Comparison of ENCODE assay signal across 8 cellular contexts in the genomic region with DNA sequence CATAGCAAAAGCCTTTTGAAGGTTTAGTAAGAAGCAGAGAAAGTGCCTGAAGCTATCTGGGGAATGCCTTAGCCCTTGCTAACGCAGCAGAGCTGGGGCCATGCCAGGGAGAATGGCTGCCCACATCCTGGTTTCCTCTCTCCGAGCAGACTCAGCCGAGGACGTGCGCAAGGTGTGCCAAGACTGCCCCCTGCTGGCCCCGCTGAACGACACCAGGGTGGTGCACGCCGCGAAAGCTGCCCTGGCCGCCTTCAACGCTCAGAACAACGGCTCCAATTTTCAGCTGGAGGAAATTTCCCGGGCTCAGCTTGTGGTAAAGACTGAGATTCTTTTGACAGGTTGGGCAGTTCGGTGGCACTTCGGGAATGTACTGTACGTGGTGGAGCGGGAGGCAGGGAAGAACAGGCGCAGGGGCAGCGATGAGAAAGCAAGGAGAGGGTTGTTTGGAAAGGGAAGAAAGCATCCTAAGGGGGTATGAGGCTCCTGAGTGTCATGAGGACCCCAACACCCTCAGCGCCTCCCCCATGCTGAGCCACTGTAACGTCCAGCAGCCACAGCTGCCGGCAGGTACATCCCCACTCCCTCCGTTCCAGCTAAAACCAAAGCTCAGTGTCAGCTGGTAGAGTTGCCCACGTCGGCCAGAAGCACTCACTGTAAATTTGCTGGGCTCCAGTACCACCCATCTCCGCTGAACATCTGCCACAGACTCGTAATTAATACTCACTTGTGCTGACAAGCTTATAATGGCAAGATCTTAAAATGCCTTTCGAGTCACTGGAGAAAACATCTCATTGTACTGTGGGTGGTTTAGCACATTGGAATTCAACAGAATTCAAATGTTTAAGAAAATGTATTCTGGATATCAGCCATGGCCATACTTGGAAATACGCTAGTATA. TPM values are rescaled to one million over a fixed set of nuclear protein-coding genes. Genes with fewer than 3 reads are reported as not detected.
DNase-seq lines count a peak whose midpoint lies in the region; ATAC-seq and TF ChIP-seq lines count a peak whose summit lies in the region.

No MANE protein-coding gene starts in this region.

- peaks cover 27% of the 10 kb centered on the region for H3K27me3 Mint-ChIP-seq in activated T-helper 17 cell treated with anti-CD3 and anti-CD28 coated beads, Interleukin-2, amount 50 U/mL, for 72 hours

- H3K27ac Mint-ChIP-seq in activated T-helper 17 cell treated with anti-CD3 and anti-CD28 coated beads, Interleukin-2, amount 50 U/mL, for 72 hours = peak overlapping the region; percentile 36

- H3K36me3 Mint-ChIP-seq in activated T-helper 17 cell treated with anti-CD3 and anti-CD28 coated beads, Interleukin-2, amount 50 U/mL, for 72 hours (ENCODE audit: low read depth) = no peaks in the 10 kb centered on the region

- CTCF ChIA-PET in RWPE1 (lab: Yijun Ruan, JAX) = interaction anchor here (0.6 to 2.2 kb wide), 45 partner anchors 9 to 705 kb away, joined by 3 to 17 read pairs (median 4); a partner anchor contains a TSS

- POLR2A ChIA-PET in RWPE1 (lab: Yijun Ruan, JAX; ENCODE audit: low non-redundant PET) = interaction anchor here (0.6 to 1.5 kb wide), 3 partner anchors 49 to 1031 kb away, joined by 3 to 9 read pairs (median 5); a partner anchor contains a TSS

- peak overlapping the region; percentile 89 for H3K27ac ChIP-seq in RWPE1
- H3K27ac ChIP-seq in neutrophil = no peak overlapping the region
- no peak overlapping the region for H3K27ac ChIP-seq in subcutaneous abdominal adipose tissue (ENCODE audit: low read depth, low read length)

- peaks cover 15% of the 10 kb centered on the region for H3K4me1 Mint-ChIP-seq in activated T-helper 17 cell treated with anti-CD3 and anti-CD28 coated beads, Interleukin-2, amount 50 U/mL, for 72 hours

- TF ChIP-seq CTCF in LNCAP (IDR thresholded peaks at IDR 0.05) = peak; percentile 95
- TF ChIP-seq CTCF in RWPE1 (conservative IDR thresholded peaks at IDR 0.05; ENCODE audit: low read depth) = peak; percentile 93
- peak; percentile 93 for TF ChIP-seq CTCF in fibroblast of the aortic adventitia (IDR thresholded peaks at IDR 0.05; ENCODE audit: insufficient read depth, low read length)
- peak; percentile 80 for TF ChIP-seq CTCF in neutrophil (IDR thresholded peaks at IDR 0.05)

- H3K27me3 ChIP-seq in H7 (ENCODE audit: control insufficient read depth, insufficient read depth, low read length) (peaks cover 5% of the 10 kb centered on the region), neutrophil (peaks cover 65% of the 10 kb centered on the region), subcutaneous abdominal adipose tissue (ENCODE audit: control insufficient read depth in 5 of 5, insufficient read depth in 4 of 5, low read length in 5 of 5) (peaks cover 10 to 37% (median 25%) of the 10 kb centered on the region in 5 donors)

- DNase-seq in ELR (ENCODE audit: low read depth) (peak; percentile 100), H7 (peak; percentile 88), RWPE1 (ENCODE audit: low spot score) (peak; percentile 95), fibroblast of the aortic adventitia (ENCODE audit: low read depth) (peak; percentile 98)

- H3K4me3 ChIP-seq in H7 (ENCODE audit: insufficient read depth, low read depth, low read length) = no peak overlapping the region
- peak overlapping the region; percentile 40 for H3K4me3 ChIP-seq in fibroblast of the aortic adventitia (ENCODE audit: low read depth, low read length)
- peak overlapping the region in 1 of 2 experiments; percentile 30 for H3K4me3 ChIP-seq in neutrophil (ENCODE audit: low read depth in 1 of 2, low read length in 1 of 2)
- H3K4me3 ChIP-seq in subcutaneous abdominal adipose tissue (ENCODE audit: low read depth in 1 of 5, low read length in 5 of 5) = peak overlapping the region in 3 of 5 donors; percentile 23 to 36 (median 35)

- H3K36me3 ChIP-seq in H7 (replicated peaks; ENCODE audit: control insufficient read depth, insufficient read depth, low read length) (no peaks in the 10 kb centered on the region), neutrophil (no peaks in the 10 kb centered on the region), subcutaneous abdominal adipose tissue (ENCODE audit: control insufficient read depth in 5 of 5, insufficient read depth in 5 of 5, low read length in 5 of 5) (no peaks in the 10 kb centered on the region)

- H3K4me1 ChIP-seq in neutrophil (ENCODE audit: control insufficient read depth in 1 of 2, insufficient read depth in 1 of 2, low read depth in 1 of 2, low read length in 1 of 2) (peaks cover 0 to 13% of the 10 kb centered on the region in 2 experiments), subcutaneous abdominal adipose tissue (ENCODE audit: control insufficient read depth in 5 of 5, insufficient read depth in 5 of 5, low read length in 5 of 5) (peaks cover 0 to 10% (median 7%) of the 10 kb centered on the region in 5 donors)

- peak; percentile 99 for ATAC-seq in activated T-helper 17 cell treated with anti-CD3 and anti-CD28 coated beads, Interleukin-2, amount 50 U/mL, for 72 hours (replicated peaks)

- H3K9ac ChIP-seq in subcutaneous abdominal adipose tissue (ENCODE audit: low read length in 5 of 5) = no peak overlapping the region

- H3K9me3 Mint-ChIP-seq in activated T-helper 17 cell treated with anti-CD3 and anti-CD28 coated beads, Interleukin-2, amount 50 U/mL, for 72 hours = no peaks in the 10 kb centered on the region

- H3K4me3 Mint-ChIP-seq in activated T-helper 17 cell treated with anti-CD3 and anti-CD28 coated beads, Interleukin-2, amount 50 U/mL, for 72 hours = peak overlapping the region; percentile 75

- H3K9me3 ChIP-seq in neutrophil (no peaks in the 10 kb centered on the region), subcutaneous abdominal adipose tissue (ENCODE audit: control insufficient read depth in 5 of 5, low read length in 5 of 5) (no peaks in the 10 kb centered on the region)

RNA-seq across cellular contexts. Expression of a gene that starts 4.4 kb away (rescaled TPM):
- not detected in 2 replicates for total RNA-seq in H7 (2014; rRNA removed; shearing (Covaris generic))
- total RNA-seq in activated T-helper 17 cell treated with anti-CD3 and anti-CD28 coated beads, Interleukin-2, amount 50 U/mL, for 72 hours = not detected
- total RNA-seq in fibroblast of the aortic adventitia (ENCODE audit: low replicate concordance) = not detected in 2 replicates

RNA-seq across cellular contexts. Expression of a gene that starts 22.9 kb away (rescaled TPM):
- not detected in 2 replicates for total RNA-seq in H7 (2014; rRNA removed; shearing (Covaris generic))
- not detected for total RNA-seq in activated T-helper 17 cell treated with anti-CD3 and anti-CD28 coated beads, Interleukin-2, amount 50 U/mL, for 72 hours
- not detected in 2 replicates for total RNA-seq in fibroblast of the aortic adventitia (ENCODE audit: low replicate concordance)

RNA-seq across cellular contexts. Expression of a gene that starts 46.8 kb away (rescaled TPM):
- total RNA-seq in H7 (2014; rRNA removed; shearing (Covaris generic)) = 54.7 and 55.1 TPM in 2 replicates
- total RNA-seq in activated T-helper 17 cell treated with anti-CD3 and anti-CD28 coated beads, Interleukin-2, amount 50 U/mL, for 72 hours = 10 to 100 TPM; 22.4 to 46.7 TPM
- 44.0 and 44.6 TPM in 2 replicates for total RNA-seq in fibroblast of the aortic adventitia (ENCODE audit: low replicate concordance)

RNA-seq across cellular contexts. Expression of a gene that starts 48.5 kb away (rescaled TPM):
- total RNA-seq in H7 (2014; rRNA removed; shearing (Covaris generic)) = 0.14 TPM in 1 of 2 replicates, not detected in the other
- total RNA-seq in activated T-helper 17 cell treated with anti-CD3 and anti-CD28 coated beads, Interleukin-2, amount 50 U/mL, for 72 hours = not detected
- total RNA-seq in fibroblast of the aortic adventitia (ENCODE audit: low replicate concordance) = not detected in 2 replicates

RNA-seq across cellular contexts. Expression of a gene that starts 50.1 kb away (rescaled TPM):
- 15.2 and 19.6 TPM in 2 replicates for total RNA-seq in H7 (2014; rRNA removed; shearing (Covaris generic))
- 1 to 10 TPM; 7.8 to 9.7 TPM for total RNA-seq in activated T-helper 17 cell treated with anti-CD3 and anti-CD28 coated beads, Interleukin-2, amount 50 U/mL, for 72 hours
- total RNA-seq in fibroblast of the aortic adventitia (ENCODE audit: low replicate concordance) = 2.9 and 17.5 TPM in 2 replicates
